In the genomic region with DNA sequence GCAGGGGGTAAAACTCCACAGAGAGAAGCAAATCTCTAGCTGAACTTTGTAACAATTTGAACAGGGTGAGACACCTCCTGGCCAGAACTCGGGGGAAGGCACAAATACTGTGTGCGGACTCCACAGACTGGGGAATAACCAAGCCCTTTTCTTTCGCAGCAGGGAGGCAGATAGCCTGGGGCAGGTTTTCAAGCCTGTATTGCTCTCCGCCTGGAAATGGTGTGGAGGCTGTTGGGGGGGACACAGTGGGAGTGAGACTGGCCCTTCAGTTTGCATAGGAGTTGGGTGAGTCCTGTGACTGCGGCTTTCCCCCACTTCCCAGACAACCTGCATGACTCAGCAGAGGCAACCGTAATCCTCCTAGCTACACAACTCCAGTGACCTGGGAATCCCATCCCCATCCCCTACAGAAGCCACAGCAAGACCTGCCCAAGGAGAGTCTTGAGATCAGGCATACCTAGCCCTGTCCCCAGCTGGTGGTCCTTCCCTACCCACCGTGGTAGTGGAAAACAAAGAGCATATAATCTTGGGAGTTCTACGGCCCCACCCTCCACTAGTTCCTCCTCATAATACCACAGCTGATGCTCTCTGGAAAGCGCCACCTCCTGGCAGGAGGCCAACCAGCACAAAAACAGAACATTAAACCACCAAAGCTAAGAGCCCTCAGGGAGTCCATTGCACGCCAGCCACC, we compare ENCODE assay signal across 1 cellular context.
TF ChIP-seq lines count a peak whose summit lies in the region.

No MANE protein-coding gene starts in this region.

TF ChIP-seq in HepG2, 621 proteins besides CTCF, POLR2A, EP300 and RAD21 (continued from another document and continues in another):
- TF ChIP-seq KDM5B (CRISPR knock-in tag; IDR thresholded peaks at IDR 0.05; ENCODE audit: borderline replicate concordance) (0 out of 2 replicates have a peak, but pooled peaks have one; percentile 56), MED1 (CRISPR knock-in tag; IDR thresholded peaks at IDR 0.05) (0 out of 2 replicates have a peak, but pooled peaks have one; percentile 9), DR1 (CRISPR knock-in tag; IDR thresholded peaks at IDR 0.05) (no peak), GZF1 (CRISPR knock-in tag; IDR thresholded peaks at IDR 0.05) (peak; percentile 99), FOSL2 (CRISPR knock-in tag; IDR thresholded peaks at IDR 0.05) (peak; percentile 66), MIXL1 (CRISPR knock-in tag; IDR thresholded peaks at IDR 0.05) (0 out of 2 replicates have a peak, but pooled peaks have one; percentile 32), ERF (CRISPR knock-in tag; IDR thresholded peaks at IDR 0.05) (0 out of 2 replicates have a peak, but pooled peaks have one; percentile 51), ISL2 (CRISPR knock-in tag; IDR thresholded peaks at IDR 0.05) (no peak), TCF12 (IDR thresholded peaks at IDR 0.05) (no peak), TCF12 (CRISPR knock-in tag; IDR thresholded peaks at IDR 0.05) (0 out of 2 replicates have a peak, but pooled peaks have one; percentile 22), ZNF430 (CRISPR knock-in tag; IDR thresholded peaks at IDR 0.05) (no peak), ZNF547 (CRISPR knock-in tag; IDR thresholded peaks at IDR 0.05) (no peak), SALL1 (CRISPR knock-in tag; IDR thresholded peaks at IDR 0.05) (peak; percentile 53), TAF1 (CRISPR knock-in tag; IDR thresholded peaks at IDR 0.05) (peak; percentile 37; the same call in 1 of the 2 replicates), HIVEP1 (CRISPR knock-in tag; IDR thresholded peaks at IDR 0.05) (no peak), ZNF543 (CRISPR knock-in tag; IDR thresholded peaks at IDR 0.05) (no peak), POLR2AphosphoS5 (IDR thresholded peaks at IDR 0.05; ENCODE audit: low read depth, low read length) (no peak; the same call in 1 of the 2 replicates), ETV5 (CRISPR knock-in tag; IDR thresholded peaks at IDR 0.05; ENCODE audit: borderline replicate concordance) (no peak), NFE2L1 (CRISPR knock-in tag; IDR thresholded peaks at IDR 0.05; ENCODE audit: borderline replicate concordance) (peak; percentile 92; the same call in 1 of the 2 replicates), TBX3 (IDR thresholded peaks at IDR 0.05; ENCODE audit: borderline replicate concordance) (no peak), RORA (CRISPR knock-in tag; IDR thresholded peaks at IDR 0.05) (no peak), GATA4 (IDR thresholded peaks at IDR 0.05; ENCODE audit: borderline replicate concordance, low read depth) (no peak), KLF9 (CRISPR knock-in tag; IDR thresholded peaks at IDR 0.05; ENCODE audit: low read depth) (no peak), ZNF121 (CRISPR knock-in tag; IDR thresholded peaks at IDR 0.05) (no peak), MBD4 (IDR thresholded peaks at IDR 0.05; ENCODE audit: borderline replicate concordance, low read length) (no peak), ELF3 (CRISPR knock-in tag; IDR thresholded peaks at IDR 0.05) (0 out of 2 replicates have a peak, but pooled peaks have one; percentile 24), ZFX (CRISPR knock-in tag; IDR thresholded peaks at IDR 0.05; ENCODE audit: low read depth) (peak; percentile 41), KAT8 (CRISPR knock-in tag; IDR thresholded peaks at IDR 0.05) (peak; percentile 18; the same call in 1 of the 2 replicates), AGO2 (optimal IDR thresholded peaks at IDR 0.05; ENCODE audit: low read depth, low read length) (no peak), ZNF235 (CRISPR knock-in tag; IDR thresholded peaks at IDR 0.05; ENCODE audit: borderline replicate concordance) (peak; percentile 64; the same call in 1 of the 2 replicates), U2AF1 (optimal IDR thresholded peaks at IDR 0.05; ENCODE audit: low read depth, low read length) (no peak), REPIN1 (CRISPR knock-in tag; IDR thresholded peaks at IDR 0.05; ENCODE audit: borderline replicate concordance, low read depth) (peak; percentile 28; the same call in 1 of the 2 replicates), FLYWCH1 (CRISPR knock-in tag; IDR thresholded peaks at IDR 0.05) (no peak), ZNF3 (CRISPR knock-in tag; IDR thresholded peaks at IDR 0.05) (no peak), ZFY (CRISPR knock-in tag; IDR thresholded peaks at IDR 0.05) (peak; percentile 29; the same call in 1 of the 2 replicates)
- TF ChIP-seq, protein P1, sequence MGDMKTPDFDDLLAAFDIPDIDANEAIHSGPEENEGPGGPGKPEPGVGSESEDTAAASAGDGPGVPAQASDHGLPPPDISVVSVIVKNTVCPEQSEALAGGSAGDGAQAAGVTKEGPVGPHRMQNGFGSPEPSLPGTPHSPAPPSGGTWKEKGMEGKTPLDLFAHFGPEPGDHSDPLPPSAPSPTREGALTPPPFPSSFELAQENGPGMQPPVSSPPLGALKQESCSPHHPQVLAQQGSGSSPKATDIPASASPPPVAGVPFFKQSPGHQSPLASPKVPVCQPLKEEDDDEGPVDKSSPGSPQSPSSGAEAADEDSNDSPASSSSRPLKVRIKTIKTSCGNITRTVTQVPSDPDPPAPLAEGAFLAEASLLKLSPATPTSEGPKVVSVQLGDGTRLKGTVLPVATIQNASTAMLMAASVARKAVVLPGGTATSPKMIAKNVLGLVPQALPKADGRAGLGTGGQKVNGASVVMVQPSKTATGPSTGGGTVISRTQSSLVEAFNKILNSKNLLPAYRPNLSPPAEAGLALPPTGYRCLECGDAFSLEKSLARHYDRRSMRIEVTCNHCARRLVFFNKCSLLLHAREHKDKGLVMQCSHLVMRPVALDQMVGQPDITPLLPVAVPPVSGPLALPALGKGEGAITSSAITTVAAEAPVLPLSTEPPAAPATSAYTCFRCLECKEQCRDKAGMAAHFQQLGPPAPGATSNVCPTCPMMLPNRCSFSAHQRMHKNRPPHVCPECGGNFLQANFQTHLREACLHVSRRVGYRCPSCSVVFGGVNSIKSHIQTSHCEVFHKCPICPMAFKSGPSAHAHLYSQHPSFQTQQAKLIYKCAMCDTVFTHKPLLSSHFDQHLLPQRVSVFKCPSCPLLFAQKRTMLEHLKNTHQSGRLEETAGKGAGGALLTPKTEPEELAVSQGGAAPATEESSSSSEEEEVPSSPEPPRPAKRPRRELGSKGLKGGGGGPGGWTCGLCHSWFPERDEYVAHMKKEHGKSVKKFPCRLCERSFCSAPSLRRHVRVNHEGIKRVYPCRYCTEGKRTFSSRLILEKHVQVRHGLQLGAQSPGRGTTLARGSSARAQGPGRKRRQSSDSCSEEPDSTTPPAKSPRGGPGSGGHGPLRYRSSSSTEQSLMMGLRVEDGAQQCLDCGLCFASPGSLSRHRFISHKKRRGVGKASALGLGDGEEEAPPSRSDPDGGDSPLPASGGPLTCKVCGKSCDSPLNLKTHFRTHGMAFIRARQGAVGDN (CRISPR knock-in tag; IDR thresholded peaks at IDR 0.05) = peak; percentile 42
- TF ChIP-seq, protein P2, sequence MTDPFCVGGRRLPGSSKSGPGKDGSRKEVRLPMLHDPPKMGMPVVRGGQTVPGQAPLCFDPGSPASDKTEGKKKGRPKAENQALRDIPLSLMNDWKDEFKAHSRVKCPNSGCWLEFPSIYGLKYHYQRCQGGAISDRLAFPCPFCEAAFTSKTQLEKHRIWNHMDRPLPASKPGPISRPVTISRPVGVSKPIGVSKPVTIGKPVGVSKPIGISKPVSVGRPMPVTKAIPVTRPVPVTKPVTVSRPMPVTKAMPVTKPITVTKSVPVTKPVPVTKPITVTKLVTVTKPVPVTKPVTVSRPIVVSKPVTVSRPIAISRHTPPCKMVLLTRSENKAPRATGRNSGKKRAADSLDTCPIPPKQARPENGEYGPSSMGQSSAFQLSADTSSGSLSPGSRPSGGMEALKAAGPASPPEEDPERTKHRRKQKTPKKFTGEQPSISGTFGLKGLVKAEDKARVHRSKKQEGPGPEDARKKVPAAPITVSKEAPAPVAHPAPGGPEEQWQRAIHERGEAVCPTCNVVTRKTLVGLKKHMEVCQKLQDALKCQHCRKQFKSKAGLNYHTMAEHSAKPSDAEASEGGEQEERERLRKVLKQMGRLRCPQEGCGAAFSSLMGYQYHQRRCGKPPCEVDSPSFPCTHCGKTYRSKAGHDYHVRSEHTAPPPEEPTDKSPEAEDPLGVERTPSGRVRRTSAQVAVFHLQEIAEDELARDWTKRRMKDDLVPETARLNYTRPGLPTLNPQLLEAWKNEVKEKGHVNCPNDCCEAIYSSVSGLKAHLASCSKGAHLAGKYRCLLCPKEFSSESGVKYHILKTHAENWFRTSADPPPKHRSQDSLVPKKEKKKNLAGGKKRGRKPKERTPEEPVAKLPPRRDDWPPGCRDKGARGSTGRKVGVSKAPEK (CRISPR knock-in tag; IDR thresholded peaks at IDR 0.05; ENCODE audit: borderline replicate concordance) = no peak
- TF ChIP-seq, protein P3, sequence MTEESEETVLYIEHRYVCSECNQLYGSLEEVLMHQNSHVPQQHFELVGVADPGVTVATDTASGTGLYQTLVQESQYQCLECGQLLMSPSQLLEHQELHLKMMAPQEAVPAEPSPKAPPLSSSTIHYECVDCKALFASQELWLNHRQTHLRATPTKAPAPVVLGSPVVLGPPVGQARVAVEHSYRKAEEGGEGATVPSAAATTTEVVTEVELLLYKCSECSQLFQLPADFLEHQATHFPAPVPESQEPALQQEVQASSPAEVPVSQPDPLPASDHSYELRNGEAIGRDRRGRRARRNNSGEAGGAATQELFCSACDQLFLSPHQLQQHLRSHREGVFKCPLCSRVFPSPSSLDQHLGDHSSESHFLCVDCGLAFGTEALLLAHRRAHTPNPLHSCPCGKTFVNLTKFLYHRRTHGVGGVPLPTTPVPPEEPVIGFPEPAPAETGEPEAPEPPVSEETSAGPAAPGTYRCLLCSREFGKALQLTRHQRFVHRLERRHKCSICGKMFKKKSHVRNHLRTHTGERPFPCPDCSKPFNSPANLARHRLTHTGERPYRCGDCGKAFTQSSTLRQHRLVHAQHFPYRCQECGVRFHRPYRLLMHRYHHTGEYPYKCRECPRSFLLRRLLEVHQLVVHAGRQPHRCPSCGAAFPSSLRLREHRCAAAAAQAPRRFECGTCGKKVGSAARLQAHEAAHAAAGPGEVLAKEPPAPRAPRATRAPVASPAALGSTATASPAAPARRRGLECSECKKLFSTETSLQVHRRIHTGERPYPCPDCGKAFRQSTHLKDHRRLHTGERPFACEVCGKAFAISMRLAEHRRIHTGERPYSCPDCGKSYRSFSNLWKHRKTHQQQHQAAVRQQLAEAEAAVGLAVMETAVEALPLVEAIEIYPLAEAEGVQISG (CRISPR knock-in tag; IDR thresholded peaks at IDR 0.05) = peak; percentile 98
- TF ChIP-seq, protein P4, sequence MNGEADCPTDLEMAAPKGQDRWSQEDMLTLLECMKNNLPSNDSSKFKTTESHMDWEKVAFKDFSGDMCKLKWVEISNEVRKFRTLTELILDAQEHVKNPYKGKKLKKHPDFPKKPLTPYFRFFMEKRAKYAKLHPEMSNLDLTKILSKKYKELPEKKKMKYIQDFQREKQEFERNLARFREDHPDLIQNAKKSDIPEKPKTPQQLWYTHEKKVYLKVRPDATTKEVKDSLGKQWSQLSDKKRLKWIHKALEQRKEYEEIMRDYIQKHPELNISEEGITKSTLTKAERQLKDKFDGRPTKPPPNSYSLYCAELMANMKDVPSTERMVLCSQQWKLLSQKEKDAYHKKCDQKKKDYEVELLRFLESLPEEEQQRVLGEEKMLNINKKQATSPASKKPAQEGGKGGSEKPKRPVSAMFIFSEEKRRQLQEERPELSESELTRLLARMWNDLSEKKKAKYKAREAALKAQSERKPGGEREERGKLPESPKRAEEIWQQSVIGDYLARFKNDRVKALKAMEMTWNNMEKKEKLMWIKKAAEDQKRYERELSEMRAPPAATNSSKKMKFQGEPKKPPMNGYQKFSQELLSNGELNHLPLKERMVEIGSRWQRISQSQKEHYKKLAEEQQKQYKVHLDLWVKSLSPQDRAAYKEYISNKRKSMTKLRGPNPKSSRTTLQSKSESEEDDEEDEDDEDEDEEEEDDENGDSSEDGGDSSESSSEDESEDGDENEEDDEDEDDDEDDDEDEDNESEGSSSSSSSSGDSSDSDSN (CRISPR knock-in tag; IDR thresholded peaks at IDR 0.05) = 0 out of 2 replicates have a peak, but pooled peaks have one; percentile 12
- TF ChIP-seq, protein P5, sequence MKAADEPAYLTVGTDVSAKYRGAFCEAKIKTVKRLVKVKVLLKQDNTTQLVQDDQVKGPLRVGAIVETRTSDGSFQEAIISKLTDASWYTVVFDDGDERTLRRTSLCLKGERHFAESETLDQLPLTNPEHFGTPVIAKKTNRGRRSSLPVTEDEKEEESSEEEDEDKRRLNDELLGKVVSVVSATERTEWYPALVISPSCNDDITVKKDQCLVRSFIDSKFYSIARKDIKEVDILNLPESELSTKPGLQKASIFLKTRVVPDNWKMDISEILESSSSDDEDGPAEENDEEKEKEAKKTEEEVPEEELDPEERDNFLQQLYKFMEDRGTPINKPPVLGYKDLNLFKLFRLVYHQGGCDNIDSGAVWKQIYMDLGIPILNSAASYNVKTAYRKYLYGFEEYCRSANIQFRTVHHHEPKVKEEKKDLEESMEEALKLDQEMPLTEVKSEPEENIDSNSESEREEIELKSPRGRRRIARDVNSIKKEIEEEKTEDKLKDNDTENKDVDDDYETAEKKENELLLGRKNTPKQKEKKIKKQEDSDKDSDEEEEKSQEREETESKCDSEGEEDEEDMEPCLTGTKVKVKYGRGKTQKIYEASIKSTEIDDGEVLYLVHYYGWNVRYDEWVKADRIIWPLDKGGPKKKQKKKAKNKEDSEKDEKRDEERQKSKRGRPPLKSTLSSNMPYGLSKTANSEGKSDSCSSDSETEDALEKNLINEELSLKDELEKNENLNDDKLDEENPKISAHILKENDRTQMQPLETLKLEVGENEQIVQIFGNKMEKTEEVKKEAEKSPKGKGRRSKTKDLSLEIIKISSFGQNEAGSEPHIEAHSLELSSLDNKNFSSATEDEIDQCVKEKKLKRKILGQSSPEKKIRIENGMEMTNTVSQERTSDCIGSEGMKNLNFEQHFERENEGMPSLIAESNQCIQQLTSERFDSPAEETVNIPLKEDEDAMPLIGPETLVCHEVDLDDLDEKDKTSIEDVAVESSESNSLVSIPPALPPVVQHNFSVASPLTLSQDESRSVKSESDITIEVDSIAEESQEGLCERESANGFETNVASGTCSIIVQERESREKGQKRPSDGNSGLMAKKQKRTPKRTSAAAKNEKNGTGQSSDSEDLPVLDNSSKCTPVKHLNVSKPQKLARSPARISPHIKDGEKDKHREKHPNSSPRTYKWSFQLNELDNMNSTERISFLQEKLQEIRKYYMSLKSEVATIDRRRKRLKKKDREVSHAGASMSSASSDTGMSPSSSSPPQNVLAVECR (CRISPR knock-in tag; IDR thresholded peaks at IDR 0.05; ENCODE audit: borderline replicate concordance) = 0 out of 2 replicates have a peak, but pooled peaks have one; percentile 46
